Comparison of ENCODE assay signal across 18 cellular contexts in the genomic region with DNA sequence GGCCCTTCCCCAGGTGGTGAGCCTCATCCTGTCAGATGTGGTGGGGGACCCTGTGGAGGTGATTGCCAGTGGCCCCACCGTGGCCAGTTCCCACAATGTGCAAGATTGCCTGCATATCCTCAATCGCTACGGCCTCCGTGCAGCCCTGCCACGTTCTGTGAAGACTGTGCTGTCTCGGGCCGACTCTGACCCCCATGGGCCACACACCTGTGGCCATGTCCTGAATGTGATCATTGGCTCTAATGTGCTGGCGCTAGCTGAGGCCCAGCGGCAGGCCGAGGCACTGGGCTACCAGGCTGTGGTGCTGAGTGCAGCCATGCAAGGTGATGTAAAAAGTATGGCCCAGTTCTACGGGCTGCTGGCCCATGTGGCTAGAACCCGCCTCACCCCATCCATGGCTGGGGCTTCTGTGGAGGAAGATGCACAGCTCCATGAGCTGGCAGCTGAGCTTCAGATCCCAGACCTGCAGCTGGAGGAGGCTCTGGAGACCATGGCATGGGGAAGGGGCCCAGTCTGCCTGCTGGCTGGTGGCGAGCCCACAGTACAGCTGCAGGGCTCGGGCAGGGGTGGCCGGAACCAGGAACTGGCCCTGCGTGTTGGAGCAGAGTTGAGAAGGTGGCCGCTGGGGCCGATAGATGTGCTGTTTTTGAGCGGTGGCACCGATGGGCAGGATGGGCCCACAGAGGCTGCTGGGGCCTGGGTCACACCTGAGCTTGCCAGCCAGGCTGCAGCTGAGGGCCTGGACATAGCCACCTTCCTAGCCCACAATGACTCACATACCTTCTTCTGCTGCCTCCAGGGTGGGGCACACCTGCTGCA.
"Had no signal": no experiment of that assay in that cellular context is flagged by ENCODE, and none has a peak within 500 bp of the region (broad histone marks: within the 10 kb centered on the region; RNA-seq: fewer than 3 reads in every experiment).

No MANE protein-coding gene starts in this region.

- H3K27ac ChIP-seq: coronary artery, foreskin keratinocyte, prostate gland, SJSA1, stomach, thoracic aorta, upper lobe of right lung had no signal

- H3K4me3 ChIP-seq: coronary artery, prostate gland, SJSA1, stomach, thoracic aorta, upper lobe of right lung had no signal

- H3K9me3 ChIP-seq: prostate gland, SJSA1, stomach, thoracic aorta, upper lobe of right lung had no signal

- H3K9me3 Mint-ChIP-seq: activated CD4-positive, alpha-beta T cell treated with anti-CD3 and anti-CD28 coated beads, Interleukin-2, amount 10 ng/mL, durations not matched to agents 7 days and 5 days; activated T-helper 2 cell treated with anti-CD3 and anti-CD28 coated beads, Interferon-gamma antibody, Interleukin-2, Interleukin-4, amounts not matched to agents 10 μg/mL and 5 μg/mL and 100 μg/mL, durations not matched to agents 14 hours and 24 hours and 36 hours; nephron had no signal

- H3K36me3 ChIP-seq: prostate gland had no signal

- H3K27ac Mint-ChIP-seq: activated CD4-positive, alpha-beta T cell treated with anti-CD3 and anti-CD28 coated beads, Interleukin-2, amount 10 ng/mL, durations not matched to agents 7 days and 5 days; activated T-helper 2 cell treated with anti-CD3 and anti-CD28 coated beads, Interferon-gamma antibody, Interleukin-2, Interleukin-4, amounts not matched to agents 10 μg/mL and 5 μg/mL and 100 μg/mL, durations not matched to agents 14 hours and 24 hours and 36 hours had no signal

- H3K36me3 Mint-ChIP-seq: brain had no signal

- ATAC-seq: foreskin keratinocyte, left colon, sciatic nerve, upper lobe of right lung had no signal

- H3K27me3 ChIP-seq: foreskin keratinocyte, SJSA1, stomach, upper lobe of right lung had no signal

- DNase-seq: activated CD4-positive, alpha-beta T cell treated with anti-CD3 and anti-CD28 coated beads, Interleukin-2, amount 10 ng/mL, durations not matched to agents 7 days and 5 days; activated naive CD4-positive, alpha-beta T cell treated with anti-CD3 and anti-CD28 coated beads, Interleukin-2, amount 50 U/mL, for 16 hours; activated T-cell treated with anti-CD3 and anti-CD28 coated beads, Interleukin-2, amount 50 U/mL, for 1 hour; central memory CD4-positive, alpha-beta T cell; effector CD4-positive, alpha-beta T cell; foreskin keratinocyte; left colon; occipital lobe; stomach had no signal

- H3K4me1 ChIP-seq: foreskin keratinocyte, prostate gland had no signal

- H3K27me3 Mint-ChIP-seq: activated CD4-positive, alpha-beta T cell treated with anti-CD3 and anti-CD28 coated beads, Interleukin-2, amount 10 ng/mL, durations not matched to agents 7 days and 5 days had no signal

- H3K4me3 Mint-ChIP-seq: activated CD4-positive, alpha-beta T cell treated with anti-CD3 and anti-CD28 coated beads, Interleukin-2, amount 10 ng/mL, durations not matched to agents 7 days and 5 days had no signal
